Comparison of ENCODE assay signal across 24 cellular contexts in the genomic region with DNA sequence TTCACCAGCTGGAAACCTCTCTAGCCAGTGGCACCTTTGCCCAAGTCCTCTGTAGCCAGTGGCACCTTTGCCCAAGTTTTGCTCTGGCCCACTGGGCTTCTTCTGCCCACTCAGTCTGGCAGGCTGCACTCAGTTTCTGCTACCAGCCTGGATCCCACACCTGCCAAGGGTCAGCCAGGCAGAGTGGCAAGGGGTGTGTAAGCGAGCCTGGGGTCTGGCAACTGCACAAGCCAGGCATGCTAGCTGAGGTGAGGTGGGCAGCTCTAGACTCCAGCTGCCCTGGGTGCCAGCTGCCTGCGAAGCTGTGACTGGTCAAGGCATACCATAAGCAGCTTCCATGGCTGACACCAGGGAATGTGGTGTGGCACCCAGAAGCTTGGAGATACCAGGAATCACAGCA.
"Had no signal": no experiment of that assay in that cellular context is flagged by ENCODE, and none has a peak within 500 bp of the region (broad histone marks: within the 10 kb centered on the region; RNA-seq: fewer than 3 reads in every experiment).

No MANE protein-coding gene starts in this region.

- H3K4me1 ChIP-seq: heart left ventricle, left ventricle myocardium inferior, neural progenitor cell, right atrium auricular region, right lobe of liver, suprapubic skin, tibial artery, uterus had no signal

- H3K36me3 ChIP-seq: heart left ventricle, left ventricle myocardium inferior, neural progenitor cell, ovary, right atrium auricular region, right lobe of liver, suprapubic skin, thoracic aorta, tibial artery, uterus had no signal

- ATAC-seq: heart left ventricle, natural killer cell had no signal

- H3K27ac ChIP-seq: heart left ventricle, left ventricle myocardium inferior, neural progenitor cell, ovary, right atrium auricular region, right lobe of liver, suprapubic skin, thoracic aorta, tibial artery, uterus had no signal

- DNase-seq: heart left ventricle; hypothalamus; immature natural killer cell; left ventricle myocardium inferior; midbrain; natural killer cell; nephron progenitor cell; ovary; stimulated activated CD4-positive, alpha-beta T cell treated with anti-CD3 and anti-CD28 coated beads, Interleukin-12 subunit alpha, Interleukin-12 subunit beta, amount 100 ng/mL, for 4 hours; stimulated activated CD4-positive, alpha-beta T cell treated with anti-CD3 and anti-CD28 coated beads, Interleukin-15, amount 100 ng/mL, for 24 hours; stimulated activated CD4-positive, alpha-beta T cell treated with anti-CD3 and anti-CD28 coated beads, Interleukin-2, amount 100 ng/mL, for 24 hours; stimulated activated CD4-positive, alpha-beta T cell treated with anti-CD3 and anti-CD28 coated beads, Interleukin-4, amount 100 ng/mL, for 1 hour; stimulated activated naive CD4-positive, alpha-beta T cell treated with Interleukin-2 at 50 U/mL for 16 hours; tibial artery; trophoblast cell; uterus had no signal

- H3K27me3 Mint-ChIP-seq: progenitor cell of endocrine pancreas had no signal

- H3K4me1 Mint-ChIP-seq: immature natural killer cell, natural killer cell, nephron progenitor cell, neural progenitor cell had no signal

- H3K9me3 Mint-ChIP-seq: nephron progenitor cell, neural progenitor cell had no signal

- H3K36me3 Mint-ChIP-seq: immature natural killer cell, natural killer cell, neural progenitor cell had no signal

- H3K4me3 Mint-ChIP-seq: immature natural killer cell, natural killer cell, nephron progenitor cell, neural progenitor cell had no signal

- H3K4me3 ChIP-seq: heart left ventricle, left ventricle myocardium inferior, lung, neural progenitor cell, ovary, right atrium auricular region, right lobe of liver, smooth muscle cell, suprapubic skin, thoracic aorta, tibial artery, uterus had no signal

- H3K9me3 ChIP-seq: heart left ventricle, ovary, right atrium auricular region, right lobe of liver, suprapubic skin, thoracic aorta, uterus had no signal

- H3K27me3 ChIP-seq: heart left ventricle, neural progenitor cell, ovary, right atrium auricular region, right lobe of liver, suprapubic skin, tibial artery, uterus had no signal

- H3K27ac Mint-ChIP-seq: immature natural killer cell, natural killer cell, nephron progenitor cell, neural progenitor cell, progenitor cell of endocrine pancreas had no signal
